ENCODE assay signal across 8 cellular contexts in the genomic region with DNA sequence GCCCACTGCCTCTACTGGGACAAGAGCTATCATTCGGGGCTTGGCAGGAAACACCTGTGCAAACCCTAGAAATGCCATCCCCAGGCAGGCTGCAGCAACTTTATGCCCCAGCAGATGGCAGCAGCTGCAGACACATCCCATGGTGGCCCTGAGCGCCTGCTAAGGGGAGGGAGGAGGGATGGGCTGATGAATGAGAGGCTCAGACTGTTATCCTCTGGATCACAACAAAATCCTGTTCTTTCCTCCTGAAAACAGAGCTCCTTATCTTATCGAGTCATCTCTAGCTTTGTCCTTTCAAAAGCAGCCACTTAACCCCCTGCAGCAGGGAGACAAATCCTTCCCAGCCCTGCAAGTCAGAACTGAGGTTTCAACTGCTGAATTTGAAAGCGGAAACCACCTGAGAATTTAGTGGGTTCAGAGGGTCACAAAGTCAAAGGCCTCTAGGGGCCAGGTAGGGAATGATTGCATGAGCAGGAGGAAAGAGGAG.
DNase-seq lines count a peak whose midpoint lies in the region; ATAC-seq and TF ChIP-seq lines count a peak whose summit lies in the region.

No MANE protein-coding gene starts in this region.

- H3K4me2 ChIP-seq in DOHH2 (ENCODE audit: low read length): peak overlapping the region; percentile 47
- no peak overlapping the region for H3K4me2 ChIP-seq in neuronal stem cell (ENCODE audit: insufficient read depth, low read length, poor library complexity, severe bottlenecking)

- TF ChIP-seq CTCF in DOHH2 (IDR thresholded peaks at IDR 0.05; ENCODE audit: low read depth, low read length, poor library complexity, severe bottlenecking) (peak; percentile 87), Peyer's patch (IDR thresholded peaks at IDR 0.05) (peak; percentile 58 to 83 (median 78)), fibroblast of pulmonary artery (IDR thresholded peaks at IDR 0.05; ENCODE audit: low read length, missing control alignments) (peak; percentile 94)

- no peak overlapping the region for H3K14ac ChIP-seq in neuronal stem cell (ENCODE audit: low read length)

- H2BK15ac ChIP-seq in neuronal stem cell (ENCODE audit: low read length): no peak overlapping the region

- no peak overlapping the region for H4K8ac ChIP-seq in neuronal stem cell (ENCODE audit: low read depth, low read length)

- H3K9me3 ChIP-seq in DOHH2 (ENCODE audit: control insufficient read depth, insufficient read depth, low read length) (no peaks in the 10 kb centered on the region), HUES48 (ENCODE audit: control insufficient read depth, insufficient read depth, low read length) (no peaks in the 10 kb centered on the region), Peyer's patch (no peaks in the 10 kb centered on the region), neuronal stem cell (replicated peaks in 1 of 2; ENCODE audit: control insufficient read depth in 2 of 2, insufficient read depth in 1 of 2, low read depth in 1 of 2, low read length in 2 of 2) (peaks cover 0 to 1% of the 10 kb centered on the region in 2 donors)

- no peak overlapping the region for H3K18ac ChIP-seq in neuronal stem cell (ENCODE audit: low read length)

- H3K4me1 ChIP-seq in DOHH2 (ENCODE audit: control insufficient read depth, low read length) (peaks cover 11% of the 10 kb centered on the region), HUES48 (ENCODE audit: control insufficient read depth, insufficient read depth, low read length) (peaks cover 41% of the 10 kb centered on the region), Peyer's patch (no peaks in the 10 kb centered on the region), neuronal stem cell (ENCODE audit: control insufficient read depth in 2 of 2, insufficient read depth in 1 of 2, low read depth in 1 of 2, low read length in 2 of 2) (no peaks in the 10 kb centered on the region)

- H3K36me3 ChIP-seq in DOHH2 (ENCODE audit: control insufficient read depth, low read length) (no peaks in the 10 kb centered on the region), HUES48 (ENCODE audit: control insufficient read depth, insufficient read depth, low read length) (no peaks in the 10 kb centered on the region), Peyer's patch (no peaks in the 10 kb centered on the region), neuronal stem cell (replicated peaks in 1 of 2; ENCODE audit: control insufficient read depth in 2 of 2, insufficient read depth in 2 of 2, low read length in 2 of 2) (no peaks in the 10 kb centered on the region)

- H3K27ac ChIP-seq in DOHH2 (ENCODE audit: low read depth, low read length) (no peak overlapping the region), HUES48 (ENCODE audit: low read depth, low read length) (peak overlapping the region; percentile 5), Peyer's patch (no peak overlapping the region), neuronal stem cell (replicated peaks; ENCODE audit: low read length) (no peak overlapping the region)

- H2BK5ac ChIP-seq in neuronal stem cell (ENCODE audit: low read length): no peak overlapping the region

- H3K27ac Mint-ChIP-seq in activated T-helper 17 cell treated with anti-CD3 and anti-CD28 coated beads, Interleukin-2, amount 50 U/mL, for 72 hours: peak overlapping the region; percentile 38

- peaks cover 4% of the 10 kb centered on the region for H3K27me3 Mint-ChIP-seq in activated T-helper 17 cell treated with anti-CD3 and anti-CD28 coated beads, Interleukin-2, amount 50 U/mL, for 72 hours

- TF ChIP-seq POLR2A in Peyer's patch (IDR thresholded peaks at IDR 0.05): no peak

- no peak overlapping the region for H3K4ac ChIP-seq in neuronal stem cell (ENCODE audit: low read length)

- H2AK5ac ChIP-seq in neuronal stem cell (ENCODE audit: low read depth, low read length): no peak overlapping the region

- H3K36me3 Mint-ChIP-seq in activated T-helper 17 cell treated with anti-CD3 and anti-CD28 coated beads, Interleukin-2, amount 50 U/mL, for 72 hours (ENCODE audit: low read depth): no peaks in the 10 kb centered on the region

- H2AFZ ChIP-seq in neuronal stem cell (ENCODE audit: low read length): no peak overlapping the region

- H3K4me3 ChIP-seq in DOHH2 (ENCODE audit: low read length) (no peak overlapping the region), HUES48 (ENCODE audit: low read depth, low read length) (no peak overlapping the region), Peyer's patch (no peak overlapping the region), fibroblast of pulmonary artery (replicated peaks; ENCODE audit: low read depth, low read length) (no peak overlapping the region), neuronal stem cell (ENCODE audit: low read length in 2 of 2) (no peak overlapping the region)

- H3F3A ChIP-seq in DOHH2 (ENCODE audit: control insufficient read depth, insufficient read depth): no peaks in the 10 kb centered on the region

- peak overlapping the region; percentile 35 for H3K4me3 Mint-ChIP-seq in activated T-helper 17 cell treated with anti-CD3 and anti-CD28 coated beads, Interleukin-2, amount 50 U/mL, for 72 hours

- H3K27me3 ChIP-seq in DOHH2 (ENCODE audit: control insufficient read depth, low read length) (peaks cover 70% of the 10 kb centered on the region), HUES48 (ENCODE audit: control insufficient read depth, insufficient read depth, low read length) (no peaks in the 10 kb centered on the region), Peyer's patch (no peaks in the 10 kb centered on the region), neuronal stem cell (ENCODE audit: control insufficient read depth in 3 of 3, insufficient read depth in 3 of 3, low read depth in 1 of 3, low read length in 3 of 3) (peaks cover 0 to 4% (median 0%) of the 10 kb centered on the region in 3 experiments)

- H3K9ac ChIP-seq in HUES48 (ENCODE audit: low read depth, low read length): no peak overlapping the region
- H3K9ac ChIP-seq in neuronal stem cell (ENCODE audit: low read depth, low read length, poor library complexity): no peak overlapping the region

- H2BK12ac ChIP-seq in neuronal stem cell (ENCODE audit: low read length): no peak overlapping the region

- peaks cover 7% of the 10 kb centered on the region for H3K4me1 Mint-ChIP-seq in activated T-helper 17 cell treated with anti-CD3 and anti-CD28 coated beads, Interleukin-2, amount 50 U/mL, for 72 hours

- peak; percentile 75 to 90 (median 77) for DNase-seq in Peyer's patch
- peak; percentile 70 for DNase-seq in fibroblast of pulmonary artery (ENCODE audit: low read depth)
- peak; percentile 71 for DNase-seq in neuronal stem cell (ENCODE audit: low spot score)
- DNase-seq in stromal cell of bone marrow (ENCODE audit: low read depth): peak; percentile 51

- peak; percentile 90 for ATAC-seq in GM21529 (IDR thresholded peaks at IDR 0.05; ENCODE audit: unreplicated experiment)
- ATAC-seq in activated T-helper 17 cell treated with anti-CD3 and anti-CD28 coated beads, Interleukin-2, amount 50 U/mL, for 72 hours (replicated peaks): peak; percentile 88

- H4K91ac ChIP-seq in neuronal stem cell (ENCODE audit: low read depth, low read length, poor library complexity): no peak overlapping the region

- H3K23ac ChIP-seq in neuronal stem cell (ENCODE audit: low read depth, low read length, poor library complexity): no peak overlapping the region

- WGBS in neuronal stem cell (ENCODE audit: extremely low coverage in 2 of 2, insufficient read length in 2 of 2, insufficient replicate concordance in 1 of 2), 2 donors: no CpG with 5 or more reads among the region's 4 CpGs

- 0 out of 2 replicates have a peak, but pooled peaks cover 4% of the 10 kb centered on the region for H4K20me1 ChIP-seq in DOHH2 (ENCODE audit: control insufficient read depth, insufficient read depth, low read depth, low read length)

- no peaks in the 10 kb centered on the region for H3K79me2 ChIP-seq in DOHH2 (ENCODE audit: control insufficient read depth, low read length)

- no peaks in the 10 kb centered on the region for H3K9me3 Mint-ChIP-seq in activated T-helper 17 cell treated with anti-CD3 and anti-CD28 coated beads, Interleukin-2, amount 50 U/mL, for 72 hours

- no peaks in the 10 kb centered on the region for H3K9me2 ChIP-seq in DOHH2 (replicated peaks; ENCODE audit: control insufficient read depth, low read length)

- no peak overlapping the region for H2BK120ac ChIP-seq in neuronal stem cell (ENCODE audit: low read depth, low read length)

- no peaks in the 10 kb centered on the region for H3K79me1 ChIP-seq in neuronal stem cell (ENCODE audit: low read depth, low read length)
